In the genomic region with DNA sequence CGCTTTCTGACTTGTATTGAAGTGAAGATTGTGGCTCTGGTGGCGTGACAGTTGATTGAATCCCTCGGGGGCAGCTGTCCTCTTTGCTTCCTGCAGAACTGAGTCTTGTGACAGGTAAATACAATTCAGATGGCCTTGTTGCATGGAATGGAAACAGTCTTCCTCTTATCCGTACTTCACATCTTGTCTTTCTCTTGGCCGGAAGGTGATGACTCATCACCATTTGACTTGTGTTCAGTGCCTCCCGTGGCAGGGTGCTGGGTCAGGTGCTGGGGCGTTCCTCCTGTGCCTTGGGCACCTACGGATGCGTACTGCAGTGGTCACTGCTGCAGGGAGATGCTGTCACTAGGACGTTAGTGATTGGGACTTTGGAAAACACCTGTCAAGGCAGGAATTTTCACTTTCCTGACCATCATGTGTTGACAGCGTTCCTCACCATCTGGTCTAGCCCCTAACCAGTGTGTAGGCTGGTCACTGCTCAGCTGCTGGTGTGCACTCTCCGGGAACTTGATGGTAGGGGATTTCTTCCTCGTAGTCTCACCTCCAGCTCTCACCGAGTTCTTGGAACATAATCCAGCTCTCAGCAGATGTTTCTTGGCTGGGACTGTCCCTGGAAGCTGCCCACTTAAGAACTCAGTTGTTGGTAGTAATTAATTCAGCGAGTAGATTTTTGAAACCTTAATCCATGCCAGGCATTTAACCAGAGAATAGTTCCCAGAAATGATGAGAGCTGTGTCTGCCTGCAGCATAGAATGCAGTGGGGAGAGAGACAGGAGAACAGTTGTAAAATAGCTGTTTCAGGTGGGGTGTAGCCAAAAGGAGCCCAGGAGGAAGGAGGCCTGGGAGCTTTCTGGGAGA, we compare ENCODE assay signal across 8 cellular contexts. TPM values are rescaled to one million over a fixed set of nuclear protein-coding genes. Genes with fewer than 3 reads are reported as not detected.
DNase-seq lines count a peak whose midpoint lies in the region; ATAC-seq, FAIRE-seq and TF ChIP-seq lines count a peak whose summit lies in the region.

No MANE protein-coding gene starts in this region.

- H3K27ac ChIP-seq in K562 (ENCODE audit: extremely low read depth, low read depth, low read length) (peak overlapping the region; percentile 97), mesendoderm (ENCODE audit: low read depth, low read length) (no peak overlapping the region), thymus (ENCODE audit: low read depth) (peak overlapping the region; percentile 93)

- BruUV-seq in K562 (replicated peaks; lab: Mats Ljungman, UMichigan), result no TSS peak

- intact Hi-C loops in K562 (cut with micrococcal nuclease), result loop anchor here (1.0 to 2.0 kb wide), 3 partner anchors 9 to 70 kb away; no protein-coding TSS in a partner anchor

- TF ChIP-seq POLR2A in K562 (conservative IDR thresholded peaks at IDR 0.05), result 0 out of 2 replicates have a peak, but pooled peaks have one; percentile 32

- H3K4ac ChIP-seq in mesendoderm (ENCODE audit: low read depth, low read length), result no peak overlapping the region

- peak overlapping the region; percentile 63; the same call in 1 of the 2 replicates for H2AFZ ChIP-seq in K562 (ENCODE audit: low read depth, low read length)

- ATAC-seq in HG03039 (IDR thresholded peaks at IDR 0.05; ENCODE audit: unreplicated experiment) (peak; percentile 45), K562 (peak; percentile 80), HG03175 (IDR thresholded peaks at IDR 0.05; ENCODE audit: unreplicated experiment) (no peak)

- no peak overlapping the region for H2BK15ac ChIP-seq in mesendoderm (replicated peaks; ENCODE audit: low read depth)

- no peak overlapping the region for H2BK5ac ChIP-seq in mesendoderm (ENCODE audit: low read length)

- CTCF ChIA-PET in K562 (lab: Yijun Ruan, JAX; ENCODE audit: low intra/inter-chr PET ratio), result interaction anchor here (0.6 to 1.1 kb wide), 2 partner anchors 18 to 154 kb away, joined by 3 to 4 read pairs; no protein-coding TSS in a partner anchor

- H4K5ac ChIP-seq in mesendoderm (ENCODE audit: low read length), result no peak overlapping the region

- TF ChIP-seq RAD21 in K562 (CRISPR knock-in tag; conservative IDR thresholded peaks at IDR 0.05 in 1 of 2, IDR thresholded peaks at IDR 0.05 in 1 of 2), result no peak

- H3K79me1 ChIP-seq in mesendoderm (ENCODE audit: low read length), result peaks cover 4% of the 10 kb centered on the region

- no peak overlapping the region for H3K23ac ChIP-seq in mesendoderm (ENCODE audit: low read length)

- POLR2A ChIA-PET in K562 (lab: Yijun Ruan, JAX), result interaction anchor here (0.5 to 2.8 kb wide), 12 partner anchors 8 to 1234 kb away, joined by 3 to 28 read pairs (median 3); no protein-coding TSS in a partner anchor

- H3K79me2 ChIP-seq in K562 (ENCODE audit: control insufficient read depth, insufficient read depth, low read length) (peaks cover 91% of the 10 kb centered on the region), mesendoderm (ENCODE audit: control insufficient read depth, insufficient read depth, low read length) (no peaks in the 10 kb centered on the region)

- H2AK5ac ChIP-seq in mesendoderm (ENCODE audit: low read length), result no peak overlapping the region

- DNase-seq in T-helper 9 cell (peak; percentile 55), K562 (ENCODE audit: extremely low read depth in 1 of 4, low spot score in 3 of 4) (peak; percentile 81 to 97 (median 83)), mesendoderm (peak; percentile 61), H4 (ENCODE audit: low spot score) (no peak), GM03348 (ENCODE audit: low spot score) (no peak)

- H3K4me3 ChIP-seq in K562 (peak overlapping the region; percentile 15; the same call in 1 of the 2 replicates), mesendoderm (ENCODE audit: low read length) (no peak overlapping the region), thymus (ENCODE audit: low read length) (no peak overlapping the region)

- peak; percentile 99 for FAIRE-seq in K562 (lab: Jason Lieb, UNC)

- no peak overlapping the region for H4K8ac ChIP-seq in mesendoderm (ENCODE audit: low read depth, low read length)

- H3K27me3 ChIP-seq in K562 (ENCODE audit: control insufficient read depth in 2 of 2, insufficient read depth in 2 of 2, low read length in 2 of 2) (no peaks in the 10 kb centered on the region; a peak in 1 of 5 replicates), mesendoderm (ENCODE audit: insufficient read depth, low read length, poor library complexity) (no peaks in the 10 kb centered on the region), thymus (ENCODE audit: control insufficient read depth, insufficient read depth) (no peaks in the 10 kb centered on the region)

- peak; percentile 96 for TF ChIP-seq EP300 in K562 (IDR thresholded peaks at IDR 0.05; ENCODE audit: low read length)

- in situ Hi-C loops in K562 (cut with MboI), result no loop called here

- no peaks in the 10 kb centered on the region for H3K9me3 ChIP-seq in K562 (replicated peaks; ENCODE audit: control insufficient read depth, insufficient read depth, low read depth, low read length)
- H3K9me3 ChIP-seq in thymus (ENCODE audit: control insufficient read depth), result no peaks in the 10 kb centered on the region

- H3K36me3 ChIP-seq in K562 (ENCODE audit: control insufficient read depth, insufficient read depth, low read length) (peaks cover 35% of the 10 kb centered on the region; the same call in 2 of the 3 replicates), mesendoderm (ENCODE audit: control insufficient read depth, insufficient read depth, low read length) (no peaks in the 10 kb centered on the region), thymus (ENCODE audit: control insufficient read depth, insufficient read depth) (peaks cover 3% of the 10 kb centered on the region)

- H3K18ac ChIP-seq in mesendoderm (ENCODE audit: low read length), result no peak overlapping the region

- H3K9me1 ChIP-seq in K562 (ENCODE audit: control insufficient read depth, insufficient read depth, low read length), result no peaks in the 10 kb centered on the region

- no peak overlapping the region for H2BK120ac ChIP-seq in mesendoderm (ENCODE audit: low read depth, low read length)

- H3K56ac ChIP-seq in mesendoderm (ENCODE audit: low read length), result no peak overlapping the region

- peaks cover 62 to 65% of the 10 kb centered on the region in 2 experiments for H3K4me1 ChIP-seq in K562 (replicated peaks in 1 of 2; ENCODE audit: control insufficient read depth in 2 of 2, insufficient read depth in 2 of 2, low read length in 2 of 2)
- H3K4me1 ChIP-seq in mesendoderm (ENCODE audit: control insufficient read depth, low read depth, low read length), result no peaks in the 10 kb centered on the region
- H3K4me1 ChIP-seq in thymus (ENCODE audit: control insufficient read depth, insufficient read depth, low read length), result peaks cover 41% of the 10 kb centered on the region

- TF ChIP-seq CTCF in K562 (IDR thresholded peaks at IDR 0.05 in 2 of 3, conservative IDR thresholded peaks at IDR 0.05 in 1 of 3; ENCODE audit: insufficient read depth in 2 of 3, low read depth in 1 of 3, low read length in 3 of 3), result no peak; a peak in 1 of 6 replicates

- H4K20me1 ChIP-seq in K562 (replicated peaks; ENCODE audit: control insufficient read depth, insufficient read depth, low read length), result no peaks in the 10 kb centered on the region

- H3K4me2 ChIP-seq in K562 (ENCODE audit: insufficient read depth, low read length) (peak overlapping the region; percentile 74), mesendoderm (ENCODE audit: low read length) (no peak overlapping the region)

- peak overlapping the region; percentile 74 to 88 for H3K9ac ChIP-seq in K562 (ENCODE audit: insufficient read depth in 1 of 2, low read depth in 2 of 2, low read length in 2 of 2)
- H3K9ac ChIP-seq in mesendoderm (ENCODE audit: low read length), result no peak overlapping the region

- WGBS in K562 (ENCODE audit: insufficient coverage, low coverage, missing lambda C conversion rate), result 2% methylated on average over 15 of the region's 15 CpGs
- WGBS in mesendoderm (ENCODE audit: extremely low coverage, insufficient coverage, low lambda C conversion rate), result no CpG with 5 or more reads among the region's 15 CpGs
- WGBS in thymus, result 60% methylated on average over 15 of the region's 15 CpGs

TF ChIP-seq in K562, 482 proteins besides CTCF, POLR2A, EP300 and RAD21 (continues in another document):
- TF ChIP-seq ZFP30 (CRISPR knock-in tag; IDR thresholded peaks at IDR 0.05; ENCODE audit: borderline replicate concordance), result no peak
- no peak for TF ChIP-seq CCAR2 (IDR thresholded peaks at IDR 0.05; ENCODE audit: low read depth, low read length)
- no peak for TF ChIP-seq SAP30 (IDR thresholded peaks at IDR 0.05; ENCODE audit: borderline replicate concordance, insufficient read depth, low read depth, low read length, poor library complexity, severe bottlenecking)
- TF ChIP-seq CBX5 (IDR thresholded peaks at IDR 0.05; ENCODE audit: borderline replicate concordance, low read depth), result no peak
- no peak for TF ChIP-seq CBX8 (IDR thresholded peaks at IDR 0.05; ENCODE audit: borderline replicate concordance, extremely low read depth, low read depth, low read length, poor library complexity, severe bottlenecking)

RNA-seq across cellular contexts. Expression of a gene that starts 7.2 kb away (rescaled TPM):
- 61.0 and 70.3 TPM in 2 replicates for total RNA-seq in K562 (2011; cell fraction: chromatin; rRNA removed; ENCODE audit: low replicate concordance)
- 50.4 and 54.0 TPM in 2 replicates for total RNA-seq in K562 (2011; cell fraction: nucleolus; rRNA removed)
- total RNA-seq in K562 (2011; cell fraction: nucleoplasm; rRNA removed), result 45.9 and 49.3 TPM in 2 replicates
- total RNA-seq in K562 (2014; rRNA removed) (50.2 and 54.4 TPM in 2 replicates), K562 (2014; rRNA removed; fragmentation: Illumina TruSeq; extraction: Trizol) (44.8 and 45.5 TPM in 2 replicates), K562 (2015; rRNA removed; fragmentation: Illumina TruSeq; extraction: Trizol) (55.8 and 57.7 TPM in 2 replicates), K562 (2021) (55.4 and 59.6 TPM in 2 replicates)
- polyA plus RNA-seq in K562 (2011; rRNA removed) (31.4 and 41.2 TPM in 2 replicates), K562 (2014; fragmentation: Illumina TruSeq; extraction: Trizol) (46.2 and 47.7 TPM in 2 replicates), K562 (2014; fragmentation: Nextera tagmentation; extraction: Ambion mirVana) (1 to 10 TPM; 2.1 to 2.7 TPM), K562 (2014; rRNA removed) (43.3 and 50.8 TPM in 2 replicates), thymus (28.4 TPM)
- 37.0 and 43.7 TPM in 2 replicates for polyA plus RNA-seq in K562 (2011; cell fraction: cytosol; rRNA removed)
- 37.0 and 46.2 TPM in 2 replicates for polyA plus RNA-seq in K562 (2011; cell fraction: nucleus; rRNA removed)
- 45.4 TPM in 2 replicates for polyA plus RNA-seq in K562 (2012)
- polyA minus RNA-seq in K562 (2011; rRNA and poly(A)+ RNA removed), result 51.1 and 64.3 TPM in 2 replicates
- polyA minus RNA-seq in K562 (2011; cell fraction: cytosol; rRNA and poly(A)+ RNA removed), result 29.6 and 35.1 TPM in 2 replicates
- polyA minus RNA-seq in K562 (2011; cell fraction: nucleus; rRNA and poly(A)+ RNA removed), result 26.1 and 34.0 TPM in 2 replicates
- polyA plus RNA-seq in mesendoderm (2013, experiment 1 of 2), result 28.0 TPM
- 30.1 TPM for polyA plus RNA-seq in mesendoderm (2013, experiment 2 of 2)
- 38.9 and 43.0 TPM in 2 replicates for total RNA-seq in H4 (2014; rRNA removed; shearing (Covaris generic))

Comparison
In these comparisons a context has a peak if more than half of its experiments do, and no peak if none do; other contexts are left out.
1. DNase-seq: peak in T-helper 9 cell (single experiment), K562 (4 of 4) and mesendoderm (single experiment); none in H4 (single experiment) and GM03348 (single experiment).